In the genomic region with DNA sequence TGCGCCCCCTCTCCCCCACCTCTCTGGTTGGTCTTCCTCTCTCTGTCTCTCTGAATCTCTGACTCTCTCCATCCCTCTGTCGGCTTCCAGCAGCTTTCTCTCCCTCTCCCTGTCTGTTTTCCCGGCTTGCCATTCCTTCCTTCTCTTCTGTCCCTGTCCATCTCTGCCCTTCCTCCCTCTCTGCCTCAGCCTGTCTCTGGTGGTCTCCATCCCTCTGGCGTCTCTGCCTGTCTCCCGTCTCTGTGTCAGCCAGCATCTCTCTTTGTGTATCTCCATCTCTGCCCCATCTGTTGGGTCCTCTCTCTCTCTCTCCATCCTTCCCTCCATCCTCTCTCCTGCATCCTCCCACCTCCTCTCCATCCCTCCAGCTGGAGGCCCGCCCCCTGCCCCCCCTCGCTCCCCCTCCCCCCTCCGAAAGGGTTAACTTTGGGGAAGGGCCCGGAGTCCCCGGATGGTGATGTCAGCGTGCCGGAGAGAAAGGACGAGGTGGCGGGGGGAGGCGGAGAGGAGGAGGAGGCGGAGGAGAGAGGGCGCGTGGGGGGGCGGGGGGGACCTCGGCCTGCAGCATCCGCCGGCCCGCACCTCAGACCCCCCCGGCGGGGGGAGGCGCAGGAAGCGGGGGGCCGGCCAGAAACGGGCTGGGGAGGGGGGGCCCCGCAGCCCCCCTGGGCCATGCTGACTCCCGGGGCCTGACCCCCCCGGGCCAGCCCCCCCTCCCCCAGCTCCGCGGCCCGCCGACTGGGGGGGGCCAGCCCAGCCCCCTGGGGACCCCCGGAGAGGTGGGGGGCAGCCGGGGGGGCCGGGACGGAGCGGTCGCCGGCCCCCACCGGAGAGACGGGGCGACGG, we compare ENCODE assay signal across 9 cellular contexts. TPM values are rescaled to one million over a fixed set of nuclear protein-coding genes. Genes with fewer than 3 reads are reported as not detected.
DNase-seq lines count a peak whose midpoint lies in the region; ATAC-seq, FAIRE-seq and TF ChIP-seq lines count a peak whose summit lies in the region.
"Had no signal": no experiment of that assay in that cellular context is flagged by ENCODE, and none has a peak within 500 bp of the region (broad histone marks: within the 10 kb centered on the region; RNA-seq: fewer than 3 reads in every experiment).

Gene BRSK1 (plus strand): TSS at position 450 of the 846 bp plus-strand sequence. CDS start 446 bp downstream, outside the sequence.

- peak within 1 kb of the TSS; percentile 61 for H2AFZ ChIP-seq in K562 (ENCODE audit: low read depth, low read length)

- H3K36me3 ChIP-seq in K562 (ENCODE audit: control insufficient read depth, insufficient read depth, low read length), result no peaks in the 10 kb centered on the region

- H3K27ac ChIP-seq in K562 (ENCODE audit: extremely low read depth, low read depth, low read length), result peak within 1 kb of the TSS; percentile 52; the same call in 2 of the 3 replicates

- H3K9me3 Mint-ChIP-seq in Calu3 (ENCODE audit: low read depth, unreplicated experiment), result no peaks in the 10 kb centered on the region
- H3K9me3 Mint-ChIP-seq: dendritic cell treated with granulocyte-macrophage colony-stimulating factor and Interleukin-4, amounts not matched to agents 40 ng/mL and 50 ng/mL, for 4 days had no signal

- H3K4me1 ChIP-seq in K562 (replicated peaks in 1 of 2; ENCODE audit: control insufficient read depth in 2 of 2, insufficient read depth in 2 of 2, low read length in 2 of 2), result peaks cover 19 to 46% of the 10 kb centered on the region in 2 experiments

- 45% methylated on average over 2 of the region's 47 CpGs for WGBS in K562 (ENCODE audit: insufficient coverage, low coverage, missing lambda C conversion rate)

- H3K36me3 Mint-ChIP-seq in Calu3 (ENCODE audit: insufficient read depth, unreplicated experiment), result peaks cover 34% of the 10 kb centered on the region

- H4K20me1 ChIP-seq in K562 (replicated peaks; ENCODE audit: control insufficient read depth, insufficient read depth, low read length), result no peaks in the 10 kb centered on the region

- CTCF ChIA-PET in K562 (lab: Yijun Ruan, JAX; ENCODE audit: low intra/inter-chr PET ratio) (no interaction called here), Calu3 (lab: Charles Lee) (interaction anchor here (0.6 to 1.0 kb wide), 2 partner anchors 47 to 138 kb away, joined by 3 to 4 read pairs; no protein-coding TSS in a partner anchor)

- H3K4me3 ChIP-seq in K562, result peak within 1 kb of the TSS; percentile 42

- H3K4me2 ChIP-seq in K562 (ENCODE audit: insufficient read depth, low read length), result peak within 1 kb of the TSS; percentile 24; the same call in 1 of the 2 replicates

- H3K27me3 Mint-ChIP-seq in Calu3 (ENCODE audit: unreplicated experiment), result peaks cover 55% of the 10 kb centered on the region

- peaks cover 22% of the 10 kb centered on the region for H3K4me1 Mint-ChIP-seq in Calu3 (ENCODE audit: low read depth, unreplicated experiment)

- DNase-seq in 8988T (peak; percentile 65), HTR-8/SVneo (ENCODE audit: insufficient read length, low spot score) (peak; percentile 78), SK-N-DZ (ENCODE audit: low spot score) (peak; percentile 69), K562 (ENCODE audit: extremely low read depth in 1 of 4, low spot score in 3 of 4) (peak; percentile 57 to 79 (median 71)), inferior parietal cortex (ENCODE audit: extremely low spot score) (peak; percentile 65), Calu3 (no peak)
- DNase-seq in stimulated activated CD8-positive, alpha-beta memory T cell treated with anti-CD3 and anti-CD28 coated beads, Interleukin-15, amount 100 ng/mL, for 4 hours (ENCODE audit: low read depth in 2 of 2), result peak; percentile 29 to 31

- no peak within 1 kb of the TSS for H3K27ac Mint-ChIP-seq in Calu3 (ENCODE audit: unreplicated experiment)
- H3K27ac Mint-ChIP-seq: dendritic cell treated with granulocyte-macrophage colony-stimulating factor and Interleukin-4, amounts not matched to agents 40 ng/mL and 50 ng/mL, for 4 days had no signal

- ATAC-seq in K562, result peak; percentile 6; the same call in 2 of the 3 replicates
- no peak for ATAC-seq in HG03571 (IDR thresholded peaks at IDR 0.05; ENCODE audit: unreplicated experiment)

- H3K9ac ChIP-seq in K562 (ENCODE audit: insufficient read depth in 1 of 2, low read depth in 2 of 2, low read length in 2 of 2), result peak within 1 kb of the TSS in 1 of 2 experiments; percentile 81; a peak in 2 of 4 replicates

- H3K79me2 ChIP-seq in K562 (ENCODE audit: control insufficient read depth, insufficient read depth, low read length), result peaks cover 10% of the 10 kb centered on the region

- in situ Hi-C loops in K562 (cut with MboI), result loop anchor here (10.0 kb wide), 1 partner anchor 341 kb away; the partner anchor contains the start of gene ZNF784

- intact Hi-C loops in K562 (cut with micrococcal nuclease) (no loop called here), Calu3 (cut with micrococcal nuclease; ENCODE audit: unreplicated experiment) (no loop called here)

- FAIRE-seq in HTR-8/SVneo (lab: Jason Lieb, UNC), result no peak
- FAIRE-seq in K562 (lab: Jason Lieb, UNC), result no peak

- H3K9me1 ChIP-seq in K562 (ENCODE audit: control insufficient read depth, insufficient read depth, low read length), result no peaks in the 10 kb centered on the region

- no TSS peak for BruUV-seq in K562 (replicated peaks; lab: Mats Ljungman, UMichigan)
- no TSS peak for BruUV-seq in Calu3 (replicated peaks; lab: Mats Ljungman, UMichigan)

- POLR2A ChIA-PET in K562 (lab: Yijun Ruan, JAX), result interaction anchor here (0.6 to 1.1 kb wide), 2 partner anchors 37 to 55 kb away, joined by 3 read pairs; no protein-coding TSS in a partner anchor

- no peak for TF ChIP-seq RAD21 in K562 (CRISPR knock-in tag; conservative IDR thresholded peaks at IDR 0.05 in 1 of 2, IDR thresholded peaks at IDR 0.05 in 1 of 2)

- no peak for TF ChIP-seq POLR2A in K562 (conservative IDR thresholded peaks at IDR 0.05)

- TF ChIP-seq CTCF in K562 (IDR thresholded peaks at IDR 0.05 in 2 of 3, conservative IDR thresholded peaks at IDR 0.05 in 1 of 3; ENCODE audit: insufficient read depth in 2 of 3, low read depth in 1 of 3, low read length in 3 of 3), result no peak
- TF ChIP-seq CTCF in Calu3 (IDR thresholded peaks at IDR 0.05; ENCODE audit: unreplicated experiment), result no peak

- no peaks in the 10 kb centered on the region for H3K27me3 ChIP-seq in K562 (ENCODE audit: control insufficient read depth in 2 of 2, insufficient read depth in 2 of 2, low read length in 2 of 2)

- no peaks in the 10 kb centered on the region for H3K9me3 ChIP-seq in K562 (replicated peaks; ENCODE audit: control insufficient read depth, insufficient read depth, low read depth, low read length)

- TF ChIP-seq EP300 in K562 (IDR thresholded peaks at IDR 0.05; ENCODE audit: low read length), result no peak

- H3K4me3 Mint-ChIP-seq in Calu3 (ENCODE audit: low read depth, unreplicated experiment), result no peak within 1 kb of the TSS
- H3K4me3 Mint-ChIP-seq: dendritic cell treated with granulocyte-macrophage colony-stimulating factor and Interleukin-4, amounts not matched to agents 40 ng/mL and 50 ng/mL, for 4 days had no signal

TF ChIP-seq in K562, 482 proteins besides CTCF, POLR2A, EP300 and RAD21 (continues in another document):
- TF ChIP-seq, protein P1, sequence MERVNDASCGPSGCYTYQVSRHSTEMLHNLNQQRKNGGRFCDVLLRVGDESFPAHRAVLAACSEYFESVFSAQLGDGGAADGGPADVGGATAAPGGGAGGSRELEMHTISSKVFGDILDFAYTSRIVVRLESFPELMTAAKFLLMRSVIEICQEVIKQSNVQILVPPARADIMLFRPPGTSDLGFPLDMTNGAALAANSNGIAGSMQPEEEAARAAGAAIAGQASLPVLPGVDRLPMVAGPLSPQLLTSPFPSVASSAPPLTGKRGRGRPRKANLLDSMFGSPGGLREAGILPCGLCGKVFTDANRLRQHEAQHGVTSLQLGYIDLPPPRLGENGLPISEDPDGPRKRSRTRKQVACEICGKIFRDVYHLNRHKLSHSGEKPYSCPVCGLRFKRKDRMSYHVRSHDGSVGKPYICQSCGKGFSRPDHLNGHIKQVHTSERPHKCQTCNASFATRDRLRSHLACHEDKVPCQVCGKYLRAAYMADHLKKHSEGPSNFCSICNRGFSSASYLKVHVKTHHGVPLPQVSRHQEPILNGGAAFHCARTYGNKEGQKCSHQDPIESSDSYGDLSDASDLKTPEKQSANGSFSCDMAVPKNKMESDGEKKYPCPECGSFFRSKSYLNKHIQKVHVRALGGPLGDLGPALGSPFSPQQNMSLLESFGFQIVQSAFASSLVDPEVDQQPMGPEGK (CRISPR knock-in tag; IDR thresholded peaks at IDR 0.05; ENCODE audit: borderline replicate concordance), result no peak
- TF ChIP-seq ZNF121 (CRISPR knock-in tag; conservative IDR thresholded peaks at IDR 0.05) (no peak), EP400 (IDR thresholded peaks at IDR 0.05) (no peak)

RNA-seq across cellular contexts. Expression of gene BRSK1, which starts in this region (rescaled TPM):
- 13.6 and 15.5 TPM in 2 replicates for polyA plus RNA-seq in SK-N-DZ (2014; cell fraction: cytosol; rRNA removed)
- polyA plus RNA-seq in SK-N-DZ (2014; cell fraction: nucleus; rRNA removed), result 42.4 and 45.2 TPM in 2 replicates
- 28.5 and 48.4 TPM in 2 replicates for total RNA-seq in K562 (2011; cell fraction: chromatin; rRNA removed; ENCODE audit: low replicate concordance)
- total RNA-seq in K562 (2011; cell fraction: nucleolus; rRNA removed), result 21.7 and 25.3 TPM in 2 replicates
- 13.4 and 18.0 TPM in 2 replicates for total RNA-seq in K562 (2011; cell fraction: nucleoplasm; rRNA removed)
- total RNA-seq in K562 (2014; rRNA removed) (3.8 and 5.0 TPM in 2 replicates), K562 (2014; rRNA removed; fragmentation: Illumina TruSeq; extraction: Trizol) (1.6 and 1.7 TPM in 2 replicates), K562 (2015; rRNA removed; fragmentation: Illumina TruSeq; extraction: Trizol) (1.3 and 1.7 TPM in 2 replicates), K562 (2021) (5.6 and 8.1 TPM in 2 replicates), Calu3 (2022) (3.4 and 3.8 TPM in 2 replicates)
- polyA plus RNA-seq in K562 (2011; rRNA removed) (3.5 and 3.6 TPM in 2 replicates), K562 (2014; fragmentation: Illumina TruSeq; extraction: Trizol) (4.3 and 4.5 TPM in 2 replicates), K562 (2014; fragmentation: Nextera tagmentation; extraction: Ambion mirVana) (not detected), K562 (2014; rRNA removed) (9.3 and 9.8 TPM in 2 replicates)
- 4.7 and 5.3 TPM in 2 replicates for polyA plus RNA-seq in K562 (2011; cell fraction: cytosol; rRNA removed)
- 46.8 and 66.1 TPM in 2 replicates for polyA plus RNA-seq in K562 (2011; cell fraction: nucleus; rRNA removed)
- polyA plus RNA-seq in K562 (2012), result 4.6 and 18.4 TPM in 2 replicates
- polyA minus RNA-seq in K562 (2011; rRNA and poly(A)+ RNA removed), result 1.7 and 2.2 TPM in 2 replicates
- 1.1 and 2.1 TPM in 2 replicates for polyA minus RNA-seq in K562 (2011; cell fraction: cytosol; rRNA and poly(A)+ RNA removed)
- polyA minus RNA-seq in K562 (2011; cell fraction: nucleus; rRNA and poly(A)+ RNA removed), result 7.0 and 11.6 TPM in 2 replicates
